1 cellular context compared by ENCODE assay signal in the genomic region with DNA sequence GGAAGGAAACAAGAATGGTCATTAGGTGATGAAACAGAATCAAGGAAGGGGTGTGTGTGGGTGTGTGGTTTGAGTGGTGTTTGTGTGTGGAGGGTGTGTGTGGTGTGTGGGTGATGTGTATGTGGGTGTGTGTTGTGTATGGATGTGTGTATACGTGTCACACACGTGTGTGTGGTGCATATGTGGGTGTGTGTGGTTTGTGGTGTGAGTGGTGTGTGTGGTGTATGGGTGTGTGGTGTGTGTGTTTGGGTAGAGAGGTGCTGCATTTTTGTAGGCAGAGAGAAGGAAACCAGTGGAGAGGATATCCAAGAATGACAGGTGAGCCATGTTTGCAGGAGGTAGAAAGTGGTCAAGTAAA.
TF ChIP-seq lines count a peak whose summit lies in the region.

No MANE protein-coding gene starts in this region.

TF ChIP-seq in K562, 482 proteins besides CTCF, POLR2A, EP300 and RAD21 (continued from another document):
- TF ChIP-seq THRB (CRISPR knock-in tag; conservative IDR thresholded peaks at IDR 0.05), result peak; percentile 98
- peak in 1 of 2 experiments; percentile 40; a peak in 1 of 4 replicates for TF ChIP-seq KDM1A (IDR thresholded peaks at IDR 0.05)
- TF ChIP-seq, protein P1, sequence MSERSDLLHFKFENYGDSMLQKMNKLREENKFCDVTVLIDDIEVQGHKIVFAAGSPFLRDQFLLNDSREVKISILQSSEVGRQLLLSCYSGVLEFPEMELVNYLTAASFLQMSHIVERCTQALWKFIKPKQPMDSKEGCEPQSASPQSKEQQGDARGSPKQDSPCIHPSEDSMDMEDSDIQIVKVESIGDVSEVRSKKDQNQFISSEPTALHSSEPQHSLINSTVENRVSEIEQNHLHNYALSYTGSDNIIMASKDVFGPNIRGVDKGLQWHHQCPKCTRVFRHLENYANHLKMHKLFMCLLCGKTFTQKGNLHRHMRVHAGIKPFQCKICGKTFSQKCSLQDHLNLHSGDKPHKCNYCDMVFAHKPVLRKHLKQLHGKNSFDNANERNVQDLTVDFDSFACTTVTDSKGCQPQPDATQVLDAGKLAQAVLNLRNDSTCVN (CRISPR knock-in tag; IDR thresholded peaks at IDR 0.05), result peak; percentile 98
